In the genomic region with DNA sequence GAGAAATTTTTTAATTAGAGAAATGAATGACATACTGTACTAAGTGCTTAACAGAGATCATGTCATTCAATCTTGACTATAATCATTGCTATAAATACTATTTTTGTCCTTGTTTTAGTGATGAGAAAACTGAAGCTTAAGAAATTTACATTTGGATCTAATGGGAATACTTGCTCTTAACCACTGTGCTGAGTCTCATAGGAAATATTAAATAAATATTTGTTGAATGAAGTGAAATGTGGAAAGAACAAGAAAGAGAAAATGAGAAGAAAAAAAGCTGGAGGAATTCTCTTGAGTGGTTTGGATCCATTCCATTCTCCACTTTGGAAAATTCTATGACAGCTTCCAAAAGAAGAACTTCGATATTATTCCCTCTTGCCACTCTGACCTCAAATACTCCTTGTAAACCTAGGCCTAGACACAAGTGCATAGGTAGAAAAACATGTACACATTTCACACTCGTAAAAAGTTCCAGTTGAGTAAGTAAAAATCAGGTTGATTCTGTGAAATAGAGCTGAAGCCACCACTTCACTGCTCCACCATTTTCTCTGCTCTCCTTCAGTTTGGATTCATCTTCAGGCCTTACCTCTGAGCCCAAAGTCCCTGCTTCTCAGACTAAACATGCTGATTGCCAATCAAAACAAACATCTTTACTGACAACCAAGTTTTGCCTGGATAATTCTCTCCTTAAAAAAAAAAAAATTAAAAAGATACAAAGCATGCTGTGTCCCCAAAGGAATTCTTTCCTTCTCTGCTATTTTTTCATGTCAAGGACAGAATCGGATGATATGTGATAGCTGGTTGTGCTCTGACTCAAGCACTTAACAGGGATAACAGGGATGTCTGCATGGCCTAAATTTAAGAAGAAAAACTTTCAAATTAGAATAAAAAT, we compare ENCODE assay signal across 1 cellular context.
TF ChIP-seq lines count a peak whose summit lies in the region.

No MANE protein-coding gene starts in this region.

TF ChIP-seq in SK-N-SH, 30 proteins besides CTCF, POLR2A, EP300 and RAD21:
- TF ChIP-seq RCOR1 (IDR thresholded peaks at IDR 0.05; ENCODE audit: low read length) (no peak), FOXM1 (IDR thresholded peaks at IDR 0.05; ENCODE audit: low read depth) (no peak), SMC3 (IDR thresholded peaks at IDR 0.05; ENCODE audit: low read depth, low read length) (no peak), USF1 (IDR thresholded peaks at IDR 0.05; ENCODE audit: borderline replicate concordance, low read depth) (no peak), GABPA (IDR thresholded peaks at IDR 0.05; ENCODE audit: low read depth) (no peak), NRF1 (IDR thresholded peaks at IDR 0.05; ENCODE audit: low read depth, low read length) (no peak), PBX3 (IDR thresholded peaks at IDR 0.05) (no peak), MEF2A (IDR thresholded peaks at IDR 0.05; ENCODE audit: borderline replicate concordance, low read depth) (no peak), TCF12 (IDR thresholded peaks at IDR 0.05) (no peak), POLR2AphosphoS5 (IDR thresholded peaks at IDR 0.05; ENCODE audit: low read depth, low read length) (no peak), MAX (IDR thresholded peaks at IDR 0.05; ENCODE audit: low read depth) (no peak), SIN3A (IDR thresholded peaks at IDR 0.05; ENCODE audit: borderline replicate concordance, low read depth, low read length) (no peak), TAF1 (IDR thresholded peaks at IDR 0.05; ENCODE audit: borderline replicate concordance, low read depth, low read length) (no peak), FOXJ3 (CRISPR knock-in tag; IDR thresholded peaks at IDR 0.05) (no peak), TEAD4 (IDR thresholded peaks at IDR 0.05; ENCODE audit: borderline replicate concordance, insufficient read depth) (no peak), YY1 (IDR thresholded peaks at IDR 0.05; ENCODE audit: low read depth) (no peak), JUND (IDR thresholded peaks at IDR 0.05) (no peak), GATA2 (CRISPR knock-in tag; IDR thresholded peaks at IDR 0.05) (no peak)
TF ChIP-seq in SK-N-SH: peak in this region for 0.
